Comparison of ENCODE assay signal across 1 cellular context in genomic region chr10:59361659-59362183, GRCh38.
TF ChIP-seq lines count a peak whose summit lies in the region.

No MANE protein-coding gene starts in this region.

TF ChIP-seq in GM23338, 12 proteins besides CTCF, POLR2A, EP300 and RAD21 (continued from another document):
- TF ChIP-seq, protein P1, sequence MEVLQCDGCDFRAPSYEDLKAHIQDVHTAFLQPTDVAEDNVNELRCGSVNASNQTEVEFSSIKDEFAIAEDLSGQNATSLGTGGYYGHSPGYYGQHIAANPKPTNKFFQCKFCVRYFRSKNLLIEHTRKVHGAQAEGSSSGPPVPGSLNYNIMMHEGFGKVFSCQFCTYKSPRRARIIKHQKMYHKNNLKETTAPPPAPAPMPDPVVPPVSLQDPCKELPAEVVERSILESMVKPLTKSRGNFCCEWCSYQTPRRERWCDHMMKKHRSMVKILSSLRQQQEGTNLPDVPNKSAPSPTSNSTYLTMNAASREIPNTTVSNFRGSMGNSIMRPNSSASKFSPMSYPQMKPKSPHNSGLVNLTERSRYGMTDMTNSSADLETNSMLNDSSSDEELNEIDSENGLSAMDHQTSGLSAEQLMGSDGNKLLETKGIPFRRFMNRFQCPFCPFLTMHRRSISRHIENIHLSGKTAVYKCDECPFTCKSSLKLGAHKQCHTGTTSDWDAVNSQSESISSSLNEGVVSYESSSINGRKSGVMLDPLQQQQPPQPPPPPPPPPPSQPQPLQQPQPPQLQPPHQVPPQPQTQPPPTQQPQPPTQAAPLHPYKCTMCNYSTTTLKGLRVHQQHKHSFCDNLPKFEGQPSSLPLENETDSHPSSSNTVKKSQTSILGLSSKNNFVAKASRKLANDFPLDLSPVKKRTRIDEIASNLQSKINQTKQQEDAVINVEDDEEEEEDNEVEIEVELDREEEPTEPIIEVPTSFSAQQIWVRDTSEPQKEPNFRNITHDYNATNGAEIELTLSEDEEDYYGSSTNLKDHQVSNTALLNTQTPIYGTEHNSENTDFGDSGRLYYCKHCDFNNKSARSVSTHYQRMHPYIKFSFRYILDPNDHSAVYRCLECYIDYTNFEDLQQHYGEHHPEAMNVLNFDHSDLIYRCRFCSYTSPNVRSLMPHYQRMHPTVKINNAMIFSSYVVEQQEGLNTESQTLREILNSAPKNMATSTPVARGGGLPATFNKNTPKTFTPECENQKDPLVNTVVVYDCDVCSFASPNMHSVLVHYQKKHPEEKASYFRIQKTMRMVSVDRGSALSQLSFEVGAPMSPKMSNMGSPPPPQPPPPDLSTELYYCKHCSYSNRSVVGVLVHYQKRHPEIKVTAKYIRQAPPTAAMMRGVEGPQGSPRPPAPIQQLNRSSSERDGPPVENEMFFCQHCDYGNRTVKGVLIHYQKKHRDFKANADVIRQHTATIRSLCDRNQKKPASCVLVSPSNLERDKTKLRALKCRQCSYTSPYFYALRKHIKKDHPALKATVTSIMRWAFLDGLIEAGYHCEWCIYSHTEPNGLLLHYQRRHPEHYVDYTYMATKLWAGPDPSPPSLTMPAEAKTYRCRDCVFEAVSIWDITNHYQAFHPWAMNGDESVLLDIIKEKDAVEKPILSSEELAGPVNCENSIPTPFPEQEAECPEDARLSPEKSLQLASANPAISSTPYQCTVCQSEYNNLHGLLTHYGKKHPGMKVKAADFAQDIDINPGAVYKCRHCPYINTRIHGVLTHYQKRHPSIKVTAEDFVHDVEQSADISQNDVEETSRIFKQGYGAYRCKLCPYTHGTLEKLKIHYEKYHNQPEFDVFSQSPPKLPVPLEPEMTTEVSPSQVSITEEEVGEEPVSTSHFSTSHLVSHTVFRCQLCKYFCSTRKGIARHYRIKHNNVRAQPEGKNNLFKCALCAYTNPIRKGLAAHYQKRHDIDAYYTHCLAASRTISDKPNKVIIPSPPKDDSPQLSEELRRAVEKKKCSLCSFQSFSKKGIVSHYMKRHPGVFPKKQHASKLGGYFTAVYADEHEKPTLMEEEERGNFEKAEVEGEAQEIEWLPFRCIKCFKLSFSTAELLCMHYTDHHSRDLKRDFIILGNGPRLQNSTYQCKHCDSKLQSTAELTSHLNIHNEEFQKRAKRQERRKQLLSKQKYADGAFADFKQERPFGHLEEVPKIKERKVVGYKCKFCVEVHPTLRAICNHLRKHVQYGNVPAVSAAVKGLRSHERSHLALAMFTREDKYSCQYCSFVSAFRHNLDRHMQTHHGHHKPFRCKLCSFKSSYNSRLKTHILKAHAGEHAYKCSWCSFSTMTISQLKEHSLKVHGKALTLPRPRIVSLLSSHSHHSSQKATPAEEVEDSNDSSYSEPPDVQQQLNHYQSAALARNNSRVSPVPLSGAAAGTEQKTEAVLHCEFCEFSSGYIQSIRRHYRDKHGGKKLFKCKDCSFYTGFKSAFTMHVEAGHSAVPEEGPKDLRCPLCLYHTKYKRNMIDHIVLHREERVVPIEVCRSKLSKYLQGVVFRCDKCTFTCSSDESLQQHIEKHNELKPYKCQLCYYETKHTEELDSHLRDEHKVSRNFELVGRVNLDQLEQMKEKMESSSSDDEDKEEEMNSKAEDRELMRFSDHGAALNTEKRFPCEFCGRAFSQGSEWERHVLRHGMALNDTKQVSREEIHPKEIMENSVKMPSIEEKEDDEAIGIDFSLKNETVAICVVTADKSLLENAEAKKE (CRISPR knock-in tag; IDR thresholded peaks at IDR 0.05): no peak
- no peak for TF ChIP-seq CREB1 (CRISPR knock-in tag; IDR thresholded peaks at IDR 0.05; ENCODE audit: low read depth)
